ENCODE assay signal across 20 cellular contexts in genomic region chr3:45799586-45799985, GRCh38. TPM values are rescaled to one million over a fixed set of nuclear protein-coding genes. Genes with fewer than 3 reads are reported as not detected.
DNase-seq lines count a peak whose midpoint lies in the region; ATAC-seq and TF ChIP-seq lines count a peak whose summit lies in the region.
"Had no signal": no experiment of that assay in that cellular context is flagged by ENCODE, and none has a peak within 500 bp of the region (broad histone marks: within the 10 kb centered on the region; RNA-seq: fewer than 3 reads in every experiment).

No MANE protein-coding gene starts in this region.

- no peak overlapping the region for H3K27ac ChIP-seq in right atrium auricular region
- H3K27ac ChIP-seq: 22Rv1; A549; BLaER1 treated with 17β-estradiol and CSF1 and Interleukin-3, amounts not matched to agents 10 nM and 100 nM; C4-2B had no signal

- H3K9me3 ChIP-seq in right atrium auricular region = no peaks in the 10 kb centered on the region
- H3K9me3 ChIP-seq: A549, Caco-2 had no signal

- no peak for ATAC-seq in activated CD4-positive, CD25-positive, alpha-beta regulatory T cell treated with anti-CD3 and anti-CD28 coated beads, Interleukin-2, amount 50 U/mL, for 24 hours
- ATAC-seq: A549; CD8-positive, alpha-beta T cell; GM12878 had no signal

- H3K4me1 ChIP-seq in right atrium auricular region = peaks cover 0 to 11% of the 10 kb centered on the region in 2 donors
- H3K4me1 ChIP-seq: Caco-2 had no signal

- DNase-seq in right atrium auricular region (ENCODE audit: low spot score) = peak; percentile 53
- DNase-seq in cardiac septum (ENCODE audit: low spot score) = no peak
- peak; percentile 30 for DNase-seq in islet precursor cell
- no peak for DNase-seq in stimulated activated CD8-positive, alpha-beta memory T cell treated with anti-CD3 and anti-CD28 coated beads, Interleukin-4, amount 100 ng/mL, for 48 hours
- DNase-seq: AML-193; Caco-2; Calu3; CD4-positive, alpha-beta T cell; CD8-positive, alpha-beta T cell; DMS79 treated with DMSO at 0.1 percent for 48 hours; EL; GDM1 had no signal

- H3K4me3 ChIP-seq in right atrium auricular region = no peak overlapping the region
- H3K4me3 ChIP-seq: A549; BLaER1 treated with 17β-estradiol and CSF1 and Interleukin-3, amounts not matched to agents 10 nM and 100 nM; GM12878 had no signal

- no peaks in the 10 kb centered on the region for H3K36me3 ChIP-seq in right atrium auricular region
- H3K36me3 ChIP-seq: BLaER1 treated with 17β-estradiol and CSF1 and Interleukin-3, amounts not matched to agents 10 nM and 100 nM had no signal

- no peak for TF ChIP-seq CTCF in right atrium auricular region (IDR thresholded peaks at IDR 0.05)

- intact Hi-C loops in cardiac septum (cut with DNase I) = no loop called here

- H3K27me3 ChIP-seq in right atrium auricular region = peaks cover 0 to 9% of the 10 kb centered on the region in 2 donors

RNA-seq across cellular contexts. Expression of gene SLC6A20, which starts 3.2 kb away (rescaled TPM):
- not detected for total RNA-seq in right atrium auricular region
- not detected for total RNA-seq in cardiac septum
- total RNA-seq: A172; CD4-positive, alpha-beta T cell; Daoy had no signal

RNA-seq across cellular contexts. Expression of gene LZTFL1, which starts 42.3 kb away (rescaled TPM):
- total RNA-seq in right atrium auricular region (1 to 10 TPM; 8.3 to 8.9 TPM), cardiac septum (6.0 TPM)

Comparison
In these comparisons a context has a peak if more than half of its experiments do, and no peak if none do; other contexts are left out.
1. DNase-seq: peak in right atrium auricular region (single experiment) and islet precursor cell (single experiment); none in cardiac septum (single experiment) and stimulated activated CD8-positive, alpha-beta memory T cell treated with anti-CD3 and anti-CD28 coated beads, Interleukin-4, amount 100 ng/mL, for 48 hours (single experiment).